32 cellular contexts compared by ENCODE assay signal in genomic region chr2:26756337-26756736, GRCh38. TPM values are rescaled to one million over a fixed set of nuclear protein-coding genes. Genes with fewer than 3 reads are reported as not detected.
DNase-seq lines count a peak whose midpoint lies in the region; ATAC-seq, FAIRE-seq and TF ChIP-seq lines count a peak whose summit lies in the region.
"Had no signal": no experiment of that assay in that cellular context is flagged by ENCODE, and none has a peak within 500 bp of the region (broad histone marks: within the 10 kb centered on the region; RNA-seq: fewer than 3 reads in every experiment).

No MANE protein-coding gene starts in this region.

- no peak for FAIRE-seq in K562 (lab: Jason Lieb, UNC)
- no peak for FAIRE-seq in HepG2 (lab: Jason Lieb, UNC)
- FAIRE-seq in HTR-8/SVneo (lab: Jason Lieb, UNC): no peak
- FAIRE-seq: colon had no signal

- TF ChIP-seq EP300 in K562 (IDR thresholded peaks at IDR 0.05; ENCODE audit: low read length) (no peak), HepG2 (IDR thresholded peaks at IDR 0.05; ENCODE audit: low read depth in 2 of 2, low read length in 2 of 2) (no peak), HepG2 (CRISPR knock-in tag; IDR thresholded peaks at IDR 0.05; ENCODE audit: borderline replicate concordance) (no peak)

- 54% methylated on average over 3 of the region's 5 CpGs for WGBS in K562 (ENCODE audit: insufficient coverage, low coverage, missing lambda C conversion rate)
- WGBS in HepG2 (ENCODE audit: low lambda C conversion rate): 53% methylated on average over 5 of the region's 5 CpGs

- TF ChIP-seq RAD21 in K562 (CRISPR knock-in tag; conservative IDR thresholded peaks at IDR 0.05 in 1 of 2, IDR thresholded peaks at IDR 0.05 in 1 of 2) (no peak), HepG2 (CRISPR knock-in tag; IDR thresholded peaks at IDR 0.05) (no peak)

- H3K9ac ChIP-seq in K562 (ENCODE audit: insufficient read depth in 1 of 2, low read depth in 2 of 2, low read length in 2 of 2) (peak overlapping the region; percentile 0 to 75; a peak in 2 of 4 replicates), HepG2 (ENCODE audit: insufficient read depth, low read depth, low read length) (no peak overlapping the region)

- peak overlapping the region; percentile 31 for H3K27ac Mint-ChIP-seq in activated CD4-positive, alpha-beta T cell treated with anti-CD3 and anti-CD28 coated beads, Interleukin-2, amount 10 ng/mL, durations not matched to agents 7 days and 5 days
- H3K27ac Mint-ChIP-seq: activated B cell treated with CpG ODN at 0.5 μM for 24 hours; activated naive CD8-positive, alpha-beta T cell treated with anti-CD3 and anti-CD28 coated beads, Interleukin-2, amount 10 ng/mL, durations not matched to agents 7 days and 5 days; activated T-cell treated with anti-CD3 and anti-CD28 coated beads, Interleukin-2, amount 50 U/mL, for 24 hours; CD4-positive, CD25-positive, alpha-beta regulatory T cell; naive thymus-derived CD4-positive, alpha-beta T cell; T-cell had no signal

- H3K9me3 ChIP-seq in K562 (replicated peaks; ENCODE audit: control insufficient read depth, insufficient read depth, low read depth, low read length) (no peaks in the 10 kb centered on the region), HepG2 (ENCODE audit: low read length) (peaks cover 2% of the 10 kb centered on the region; the same call in 1 of the 2 replicates), vagina (no peaks in the 10 kb centered on the region)
- H3K9me3 ChIP-seq: neutrophil, stomach, tibial artery had no signal

- in situ Hi-C loops in K562 (cut with MboI) (no loop called here), HepG2 (cut with HindIII; ENCODE audit: extremely low pct_ligation_motif_present, low pct_unique_long_range_greater_than_20kb) (no loop called here)

- no peak overlapping the region for H3K4me3 Mint-ChIP-seq in activated CD4-positive, alpha-beta T cell treated with anti-CD3 and anti-CD28 coated beads, Interleukin-2, amount 10 ng/mL, durations not matched to agents 7 days and 5 days
- H3K4me3 Mint-ChIP-seq: activated B cell treated with CpG ODN at 0.5 μM for 24 hours; activated naive CD8-positive, alpha-beta T cell treated with anti-CD3 and anti-CD28 coated beads, Interleukin-2, amount 10 ng/mL, durations not matched to agents 7 days and 5 days; activated T-cell treated with anti-CD3 and anti-CD28 coated beads, Interleukin-2, amount 50 U/mL, for 24 hours; CD4-positive, CD25-positive, alpha-beta regulatory T cell; naive thymus-derived CD4-positive, alpha-beta T cell; T-cell had no signal

- no peaks in the 10 kb centered on the region for H3K36me3 Mint-ChIP-seq in activated CD4-positive, alpha-beta T cell treated with anti-CD3 and anti-CD28 coated beads, Interleukin-2, amount 10 ng/mL, durations not matched to agents 7 days and 5 days (ENCODE audit: low read depth)
- H3K36me3 Mint-ChIP-seq: activated naive CD8-positive, alpha-beta T cell treated with anti-CD3 and anti-CD28 coated beads, Interleukin-2, amount 10 ng/mL, durations not matched to agents 7 days and 5 days; CD4-positive, CD25-positive, alpha-beta regulatory T cell; T-cell had no signal

- H3K27me3 Mint-ChIP-seq in activated CD4-positive, alpha-beta T cell treated with anti-CD3 and anti-CD28 coated beads, Interleukin-2, amount 10 ng/mL, durations not matched to agents 7 days and 5 days: peaks cover 2% of the 10 kb centered on the region
- H3K27me3 Mint-ChIP-seq: activated B cell treated with CpG ODN at 0.5 μM for 24 hours had no signal

- intact Hi-C loops in K562 (cut with micrococcal nuclease): no loop called here
- intact Hi-C loops in HepG2 (cut with micrococcal nuclease; ENCODE audit: unreplicated experiment): no loop called here
- intact Hi-C loops in vagina (cut with DNase I): no loop called here

- no peaks in the 10 kb centered on the region for H3K27me3 ChIP-seq in K562 (ENCODE audit: control insufficient read depth in 2 of 2, insufficient read depth in 2 of 2, low read length in 2 of 2)
- H3K27me3 ChIP-seq in HepG2 (ENCODE audit: control insufficient read depth in 1 of 2, insufficient read depth in 2 of 2, low read length in 2 of 2): no peaks in the 10 kb centered on the region
- H3K27me3 ChIP-seq in vagina: no peaks in the 10 kb centered on the region
- H3K27me3 ChIP-seq: stomach, tibial artery had no signal

- H3K4me2 ChIP-seq in K562 (ENCODE audit: insufficient read depth, low read length) (no peak overlapping the region), HepG2 (ENCODE audit: low read depth, low read length) (no peak overlapping the region)

- peak overlapping the region; percentile 16 for H2AFZ ChIP-seq in K562 (ENCODE audit: low read depth, low read length)
- no peak overlapping the region for H2AFZ ChIP-seq in HepG2 (ENCODE audit: low read length)

- CTCF ChIA-PET in activated CD4-positive, alpha-beta T cell treated with anti-CD3 and anti-CD28 coated beads, Interleukin-2, amount 10 ng/mL, durations not matched to agents 7 days and 5 days (lab: Charles Lee): interaction anchor here (0.7 to 1.7 kb wide), 3 partner anchors 15 to 151 kb away, joined by 3 to 4 read pairs (median 3); no protein-coding TSS in a partner anchor
- CTCF ChIA-PET in K562 (lab: Yijun Ruan, JAX; ENCODE audit: low intra/inter-chr PET ratio): no interaction called here
- CTCF ChIA-PET in HepG2 (lab: Yijun Ruan, JAX; ENCODE audit: low intra/inter-chr PET ratio, low total read pairs): no interaction called here

- H3K4me1 Mint-ChIP-seq in activated CD4-positive, alpha-beta T cell treated with anti-CD3 and anti-CD28 coated beads, Interleukin-2, amount 10 ng/mL, durations not matched to agents 7 days and 5 days: peaks cover 13% of the 10 kb centered on the region
- H3K4me1 Mint-ChIP-seq: CD4-positive, CD25-positive, alpha-beta regulatory T cell had no signal

- TF ChIP-seq CTCF in K562 (IDR thresholded peaks at IDR 0.05 in 2 of 3, conservative IDR thresholded peaks at IDR 0.05 in 1 of 3; ENCODE audit: insufficient read depth in 2 of 3, low read depth in 1 of 3, low read length in 3 of 3): no peak
- no peak for TF ChIP-seq CTCF in HepG2 (CRISPR knock-in tag; IDR thresholded peaks at IDR 0.05)
- no peak for TF ChIP-seq CTCF in vagina (IDR thresholded peaks at IDR 0.05)

- H3K79me2 ChIP-seq in K562 (ENCODE audit: control insufficient read depth, insufficient read depth, low read length) (no peaks in the 10 kb centered on the region), HepG2 (ENCODE audit: insufficient read depth, low read length) (no peaks in the 10 kb centered on the region)

- H3K9me1 ChIP-seq in K562 (ENCODE audit: control insufficient read depth, insufficient read depth, low read length): no peaks in the 10 kb centered on the region

- H3K36me3 ChIP-seq in K562 (ENCODE audit: control insufficient read depth, insufficient read depth, low read length) (no peaks in the 10 kb centered on the region; the same call in 1 of the 3 replicates), HepG2 (replicated peaks in 1 of 2; ENCODE audit: control insufficient read depth in 1 of 2, insufficient read depth in 2 of 2, low read length in 2 of 2) (no peaks in the 10 kb centered on the region), vagina (no peaks in the 10 kb centered on the region)
- H3K36me3 ChIP-seq: neutrophil, stomach, tibial artery had no signal

- POLR2A ChIA-PET in activated CD4-positive, alpha-beta T cell treated with anti-CD3 and anti-CD28 coated beads, Interleukin-2, amount 10 ng/mL, durations not matched to agents 7 days and 5 days (lab: Charles Lee): no interaction called here
- POLR2A ChIA-PET in K562 (lab: Yijun Ruan, JAX) (interaction anchor here (0.7 kb wide), 1 partner anchor 184 kb away, joined by 6 read pairs; no protein-coding TSS in a partner anchor), HepG2 (lab: Yijun Ruan, JAX) (interaction anchor here (0.8 to 1.1 kb wide), 2 partner anchors 11 to 16 kb away, joined by 3 to 4 read pairs; no protein-coding TSS in a partner anchor)

- BruUV-seq in K562 (replicated peaks; lab: Mats Ljungman, UMichigan) (no TSS peak), HepG2 (replicated peaks; lab: Mats Ljungman, UMichigan) (no TSS peak)

- H3K4me1 ChIP-seq in K562 (replicated peaks in 1 of 2; ENCODE audit: control insufficient read depth in 2 of 2, insufficient read depth in 2 of 2, low read length in 2 of 2) (peaks cover 8 to 32% of the 10 kb centered on the region in 2 experiments), HepG2 (ENCODE audit: insufficient read depth, low read length) (peaks cover 35% of the 10 kb centered on the region), vagina (peaks cover 22% of the 10 kb centered on the region)

- H3K4me3 ChIP-seq in K562 (no peak overlapping the region), HepG2 (replicated peaks in 1 of 3; ENCODE audit: insufficient read depth in 1 of 3, low read depth in 2 of 3, low read length in 3 of 3) (no peak overlapping the region), vagina (no peak overlapping the region)
- H3K4me3 ChIP-seq: stomach, tibial artery had no signal

- H3K27ac ChIP-seq in K562 (ENCODE audit: extremely low read depth, low read depth, low read length): peak overlapping the region; percentile 2; the same call in 2 of the 3 replicates
- no peak overlapping the region for H3K27ac ChIP-seq in HepG2 (ENCODE audit: extremely low read length, insufficient read depth, low read length)
- no peak overlapping the region for H3K27ac ChIP-seq in vagina
- H3K27ac ChIP-seq: neutrophil, RWPE1, stomach, tibial artery had no signal

- H4K20me1 ChIP-seq in K562 (replicated peaks; ENCODE audit: control insufficient read depth, insufficient read depth, low read length) (no peaks in the 10 kb centered on the region), HepG2 (ENCODE audit: insufficient read depth, low read length) (no peaks in the 10 kb centered on the region)

- DNase-seq in activated CD4-positive, alpha-beta T cell treated with anti-CD3 and anti-CD28 coated beads, Interleukin-2, amount 10 ng/mL, durations not matched to agents 7 days and 5 days: no peak
- no peak for DNase-seq in activated CD4-positive, alpha-beta T cell treated with anti-CD3 and anti-CD28 coated beads for 48 hours
- DNase-seq in K562 (ENCODE audit: extremely low read depth in 1 of 4, low spot score in 3 of 4) (no peak), HepG2 (ENCODE audit: low spot score) (no peak), vagina (ENCODE audit: extremely low spot score in 2 of 2) (no peak), HTR-8/SVneo (ENCODE audit: insufficient read length, low spot score) (no peak), midbrain (lab: John Stamatoyannopoulos, UW) (no peak)
- DNase-seq: activated B cell treated with CpG ODN at 0.5 μM for 24 hours; activated gamma-delta T cell; activated naive CD8-positive, alpha-beta T cell treated with anti-CD3 and anti-CD28 coated beads, Interleukin-2, amount 10 ng/mL, durations not matched to agents 7 days and 5 days; activated T-cell treated with anti-CD3 and anti-CD28 coated beads, Interleukin-2, amount 50 U/mL, for 24 hours; aorta; CD4-positive, CD25-positive, alpha-beta regulatory T cell; effector memory CD4-positive, alpha-beta T cell; foreskin fibroblast; GOT3; left ventricle myocardium superior; naive thymus-derived CD4-positive, alpha-beta T cell; NCI-H1436 treated with DMSO at 0.1 percent for 48 hours; NCI-H345; NCI-H748 treated with DMSO at 0.1 percent for 48 hours; posterior cingulate gyrus; right cardiac atrium; stimulated activated CD4-positive, alpha-beta T cell treated with anti-CD3 and anti-CD28 coated beads, Interleukin-2, amount 100 ng/mL, for 24 hours; stomach; T-cell; tibial artery had no signal

- TF ChIP-seq POLR2A in K562 (conservative IDR thresholded peaks at IDR 0.05): no peak
- no peak for TF ChIP-seq POLR2A in HepG2 (IDR thresholded peaks at IDR 0.05; ENCODE audit: insufficient read depth in 1 of 2, low read depth in 2 of 2, low read length in 2 of 2)
- TF ChIP-seq POLR2A in vagina (IDR thresholded peaks at IDR 0.05): no peak

- 0 out of 3 replicates have a peak, but pooled peaks have one; percentile 2 for ATAC-seq in K562
- ATAC-seq in HepG2: no peak
- no peak for ATAC-seq in GM19035 (IDR thresholded peaks at IDR 0.05; ENCODE audit: unreplicated experiment)
- ATAC-seq: esophagus mucosa; left ventricle myocardium superior; naive thymus-derived CD4-positive, alpha-beta T cell; right cardiac atrium; T-cell had no signal

- no peaks in the 10 kb centered on the region for H3K9me3 Mint-ChIP-seq in activated CD4-positive, alpha-beta T cell treated with anti-CD3 and anti-CD28 coated beads, Interleukin-2, amount 10 ng/mL, durations not matched to agents 7 days and 5 days
- H3K9me3 Mint-ChIP-seq: activated B cell treated with CpG ODN at 0.5 μM for 24 hours; activated naive CD8-positive, alpha-beta T cell treated with anti-CD3 and anti-CD28 coated beads, Interleukin-2, amount 10 ng/mL, durations not matched to agents 7 days and 5 days; activated T-cell treated with anti-CD3 and anti-CD28 coated beads, Interleukin-2, amount 50 U/mL, for 24 hours; naive thymus-derived CD4-positive, alpha-beta T cell; T-cell had no signal

RNA-seq across cellular contexts. Expression of gene SLC35F6, which starts 7.7 kb away (rescaled TPM):
- total RNA-seq in activated CD4-positive, alpha-beta T cell treated with anti-CD3 and anti-CD28 coated beads, Interleukin-2, amount 10 ng/mL, durations not matched to agents 7 days and 5 days: 10 to 100 TPM; 20.2 to 20.6 TPM
- 21.5 and 40.8 TPM in 2 replicates for total RNA-seq in K562 (2011; cell fraction: chromatin; rRNA removed; ENCODE audit: low replicate concordance)
- total RNA-seq in K562 (2011; cell fraction: nucleolus; rRNA removed): 40.7 and 47.7 TPM in 2 replicates
- 48.1 and 75.0 TPM in 2 replicates for total RNA-seq in K562 (2011; cell fraction: nucleoplasm; rRNA removed)
- 22.9 and 31.9 TPM in 2 replicates for total RNA-seq in K562 (2014; rRNA removed)
- total RNA-seq in K562 (2014; rRNA removed; fragmentation: Illumina TruSeq; extraction: Trizol): 21.9 and 22.2 TPM in 2 replicates
- total RNA-seq in K562 (2015; rRNA removed; fragmentation: Illumina TruSeq; extraction: Trizol): 28.1 and 29.4 TPM in 2 replicates
- 37.4 and 42.8 TPM in 2 replicates for total RNA-seq in K562 (2021)
- 11.9 and 16.7 TPM in 2 replicates for polyA plus RNA-seq in K562 (2011; rRNA removed)
- 18.3 and 30.0 TPM in 2 replicates for polyA plus RNA-seq in K562 (2011; cell fraction: cytosol; rRNA removed)
- 5.5 and 8.8 TPM in 2 replicates for polyA plus RNA-seq in K562 (2011; cell fraction: nucleus; rRNA removed)
- polyA plus RNA-seq in K562 (2012): 17.4 and 33.3 TPM in 2 replicates
- 22.5 and 23.4 TPM in 2 replicates for polyA plus RNA-seq in K562 (2014; fragmentation: Illumina TruSeq; extraction: Trizol)
- 10 to 100 TPM; 19.3 to 47.3 TPM for polyA plus RNA-seq in K562 (2014; fragmentation: Nextera tagmentation; extraction: Ambion mirVana)
- polyA plus RNA-seq in K562 (2014; rRNA removed): 18.8 and 20.9 TPM in 2 replicates
- 18.6 and 24.3 TPM in 2 replicates for polyA minus RNA-seq in K562 (2011; rRNA and poly(A)+ RNA removed)
- 23.3 and 30.5 TPM in 2 replicates for polyA minus RNA-seq in K562 (2011; cell fraction: cytosol; rRNA and poly(A)+ RNA removed)
- 6.7 and 9.3 TPM in 2 replicates for polyA minus RNA-seq in K562 (2011; cell fraction: nucleus; rRNA and poly(A)+ RNA removed)
- 11.8 and 21.2 TPM in 2 replicates for total RNA-seq in HepG2 (2016; rRNA removed; fragmentation: Illumina TruSeq; extraction: Trizol)
- 3.5 and 3.7 TPM in 2 replicates for total RNA-seq in HepG2 (2016; cell fraction: cytosol; rRNA removed; fragmentation: Illumina TruSeq; extraction: Trizol; ENCODE audit: low read depth)
- 9.9 and 20.3 TPM in 2 replicates for total RNA-seq in HepG2 (2016; cell fraction: insoluble cytoplasmic fraction; rRNA removed; fragmentation: Illumina TruSeq; extraction: Trizol)
- total RNA-seq in HepG2 (2016; cell fraction: membrane; rRNA removed; fragmentation: Illumina TruSeq; extraction: Trizol): 14.2 and 15.5 TPM in 2 replicates
- total RNA-seq in HepG2 (2016; cell fraction: nucleus; rRNA removed; fragmentation: Illumina TruSeq; extraction: Trizol): 19.3 and 24.0 TPM in 2 replicates
- polyA plus RNA-seq in HepG2 (2011; rRNA removed): 15.2 and 19.2 TPM in 2 replicates
- 16.7 and 16.8 TPM in 2 replicates for polyA plus RNA-seq in HepG2 (2011; cell fraction: cytosol; rRNA removed)
- 12.0 and 12.7 TPM in 2 replicates for polyA plus RNA-seq in HepG2 (2011; cell fraction: nucleus; rRNA removed)
- 7.1 and 9.5 TPM in 2 replicates for polyA plus RNA-seq in HepG2 (2012)
- 2.7 and 3.6 TPM in 2 replicates for polyA plus RNA-seq in HepG2 (2016; cell fraction: cytosol; fragmentation: Illumina TruSeq; extraction: Trizol; ENCODE audit: low read depth)
- polyA plus RNA-seq in HepG2 (2016; cell fraction: insoluble cytoplasmic fraction; fragmentation: Illumina TruSeq; extraction: Trizol; ENCODE audit: low read depth): 7.6 and 11.6 TPM in 2 replicates
- polyA plus RNA-seq in HepG2 (2016; cell fraction: membrane; fragmentation: Illumina TruSeq; extraction: Trizol; ENCODE audit: low read depth): 8.6 and 8.7 TPM in 2 replicates
- polyA plus RNA-seq in HepG2 (2016; cell fraction: nucleus; fragmentation: Illumina TruSeq; extraction: Trizol; ENCODE audit: insufficient read depth, low read depth): 26.2 and 26.3 TPM in 2 replicates
- 75.6 and 115 TPM in 2 replicates for polyA minus RNA-seq in HepG2 (2011; rRNA and poly(A)+ RNA removed; ENCODE audit: low replicate concordance)
- 19.2 and 22.7 TPM in 2 replicates for polyA minus RNA-seq in HepG2 (2011; cell fraction: cytosol; rRNA and poly(A)+ RNA removed)
- 13.9 and 16.2 TPM in 2 replicates for polyA minus RNA-seq in HepG2 (2011; cell fraction: nucleus; rRNA and poly(A)+ RNA removed)
- 40.8 TPM for total RNA-seq in vagina

RNA-seq across cellular contexts. Expression of gene CENPA, which starts 29.5 kb away (rescaled TPM):
- total RNA-seq in activated CD4-positive, alpha-beta T cell treated with anti-CD3 and anti-CD28 coated beads, Interleukin-2, amount 10 ng/mL, durations not matched to agents 7 days and 5 days: 10 to 100 TPM; 53.0 to 55.1 TPM
- total RNA-seq in K562 (2011; cell fraction: chromatin; rRNA removed; ENCODE audit: low replicate concordance): 31.6 and 48.8 TPM in 2 replicates
- total RNA-seq in K562 (2011; cell fraction: nucleolus; rRNA removed): 18.2 and 18.7 TPM in 2 replicates
- 30.9 and 35.8 TPM in 2 replicates for total RNA-seq in K562 (2011; cell fraction: nucleoplasm; rRNA removed)
- total RNA-seq in K562 (2014; rRNA removed) (32.1 and 40.9 TPM in 2 replicates), K562 (2014; rRNA removed; fragmentation: Illumina TruSeq; extraction: Trizol) (48.8 and 49.6 TPM in 2 replicates), K562 (2015; rRNA removed; fragmentation: Illumina TruSeq; extraction: Trizol) (40.8 and 44.7 TPM in 2 replicates), K562 (2021) (45.6 and 51.7 TPM in 2 replicates), HepG2 (2016; rRNA removed; fragmentation: Illumina TruSeq; extraction: Trizol) (38.5 and 45.8 TPM in 2 replicates), vagina (not detected)
- polyA plus RNA-seq in K562 (2011; rRNA removed) (54.2 and 61.7 TPM in 2 replicates), K562 (2014; fragmentation: Illumina TruSeq; extraction: Trizol) (53.4 and 60.1 TPM in 2 replicates), K562 (2014; fragmentation: Nextera tagmentation; extraction: Ambion mirVana) (10 to 100 TPM; 11.3 to 13.4 TPM), K562 (2014; rRNA removed) (43.6 and 46.2 TPM in 2 replicates), HepG2 (2011; rRNA removed) (19.6 and 28.5 TPM in 2 replicates)
- 43.0 and 48.2 TPM in 2 replicates for polyA plus RNA-seq in K562 (2011; cell fraction: cytosol; rRNA removed)
- polyA plus RNA-seq in K562 (2011; cell fraction: nucleus; rRNA removed): 35.5 and 42.4 TPM in 2 replicates
- polyA plus RNA-seq in K562 (2012): 30.2 and 32.1 TPM in 2 replicates
- polyA minus RNA-seq in K562 (2011; rRNA and poly(A)+ RNA removed): 25.6 and 28.3 TPM in 2 replicates
- polyA minus RNA-seq in K562 (2011; cell fraction: cytosol; rRNA and poly(A)+ RNA removed): 17.7 and 17.8 TPM in 2 replicates
- polyA minus RNA-seq in K562 (2011; cell fraction: nucleus; rRNA and poly(A)+ RNA removed): 9.8 and 11.0 TPM in 2 replicates
- 27.1 and 37.2 TPM in 2 replicates for total RNA-seq in HepG2 (2016; cell fraction: cytosol; rRNA removed; fragmentation: Illumina TruSeq; extraction: Trizol; ENCODE audit: low read depth)
- total RNA-seq in HepG2 (2016; cell fraction: insoluble cytoplasmic fraction; rRNA removed; fragmentation: Illumina TruSeq; extraction: Trizol): 39.2 and 39.7 TPM in 2 replicates
- 50.6 and 55.2 TPM in 2 replicates for total RNA-seq in HepG2 (2016; cell fraction: membrane; rRNA removed; fragmentation: Illumina TruSeq; extraction: Trizol)
- total RNA-seq in HepG2 (2016; cell fraction: nucleus; rRNA removed; fragmentation: Illumina TruSeq; extraction: Trizol): 16.6 and 16.9 TPM in 2 replicates
- 18.7 and 25.1 TPM in 2 replicates for polyA plus RNA-seq in HepG2 (2011; cell fraction: cytosol; rRNA removed)
- 8.8 and 11.8 TPM in 2 replicates for polyA plus RNA-seq in HepG2 (2011; cell fraction: nucleus; rRNA removed)
- 10.6 and 18.8 TPM in 2 replicates for polyA plus RNA-seq in HepG2 (2012)
- 28.0 and 40.7 TPM in 2 replicates for polyA plus RNA-seq in HepG2 (2016; cell fraction: cytosol; fragmentation: Illumina TruSeq; extraction: Trizol; ENCODE audit: low read depth)
- polyA plus RNA-seq in HepG2 (2016; cell fraction: insoluble cytoplasmic fraction; fragmentation: Illumina TruSeq; extraction: Trizol; ENCODE audit: low read depth): 52.5 and 56.7 TPM in 2 replicates
- 39.4 and 51.0 TPM in 2 replicates for polyA plus RNA-seq in HepG2 (2016; cell fraction: membrane; fragmentation: Illumina TruSeq; extraction: Trizol; ENCODE audit: low read depth)
- polyA plus RNA-seq in HepG2 (2016; cell fraction: nucleus; fragmentation: Illumina TruSeq; extraction: Trizol; ENCODE audit: insufficient read depth, low read depth): 36.5 and 39.2 TPM in 2 replicates
- polyA minus RNA-seq in HepG2 (2011; rRNA and poly(A)+ RNA removed; ENCODE audit: low replicate concordance): 18.6 and 61.4 TPM in 2 replicates
- polyA minus RNA-seq in HepG2 (2011; cell fraction: cytosol; rRNA and poly(A)+ RNA removed): 6.7 and 8.0 TPM in 2 replicates
- polyA minus RNA-seq in HepG2 (2011; cell fraction: nucleus; rRNA and poly(A)+ RNA removed): 9.1 and 11.3 TPM in 2 replicates
- total RNA-seq: left ventricle myocardium superior had no signal
- polyA plus RNA-seq: aorta; naive thymus-derived CD4-positive, alpha-beta T cell had no signal

Comparison
In these comparisons a context has a peak if more than half of its experiments do, and no peak if none do; other contexts are left out.
1. RNA of gene CENPA, which starts 29.5 kb away (total RNA-seq): 53.0 to 55.1 TPM in activated CD4-positive, alpha-beta T cell treated with anti-CD3 and anti-CD28 coated beads, Interleukin-2, amount 10 ng/mL, durations not matched to agents 7 days and 5 days, 18.2 to 51.7 TPM in K562 and 16.6 to 55.2 TPM in HepG2; not detected in vagina (single experiment); every median in the first group is over 10 times any median in the second.